Comparison of ENCODE assay signal across 14 cellular contexts in the genomic region with DNA sequence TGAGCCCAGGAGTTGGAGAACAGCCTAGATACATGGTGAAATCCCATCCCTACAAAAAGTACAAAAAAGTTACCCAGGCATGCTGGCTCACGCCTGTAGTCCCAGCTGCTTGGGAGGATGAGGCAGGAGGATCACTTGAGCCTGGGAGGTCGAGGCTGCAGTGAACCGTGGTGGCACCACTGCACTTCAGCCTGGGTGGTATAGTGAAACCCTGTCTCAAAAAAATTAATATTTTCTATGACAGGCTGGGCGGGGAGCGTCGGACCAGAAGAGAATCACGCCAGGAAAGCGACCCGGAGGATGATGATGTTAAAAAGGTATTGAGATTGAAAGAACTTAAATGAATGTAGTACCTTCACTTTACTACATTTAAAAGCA. TPM values are rescaled to one million over a fixed set of nuclear protein-coding genes. Genes with fewer than 3 reads are reported as not detected.
DNase-seq lines count a peak whose midpoint lies in the region; ATAC-seq and TF ChIP-seq lines count a peak whose summit lies in the region.
"Had no signal": no experiment of that assay in that cellular context is flagged by ENCODE, and none has a peak within 500 bp of the region (broad histone marks: within the 10 kb centered on the region; RNA-seq: fewer than 3 reads in every experiment).

No MANE protein-coding gene starts in this region.

- H3K14ac ChIP-seq in trophoblast cell (ENCODE audit: low read length): no peak overlapping the region

- no TSS peak for BruUV-seq in PC-3 (replicated peaks; lab: Mats Ljungman, UMichigan)

- peak overlapping the region; percentile 11 for H3K18ac ChIP-seq in trophoblast cell (ENCODE audit: low read length)

- H2AK5ac ChIP-seq in trophoblast cell (ENCODE audit: low read length): no peak overlapping the region

- POLR2A ChIA-PET in PC-3 (lab: Charles Lee; ENCODE audit: unreplicated experiment): no interaction called here

- peak overlapping the region; percentile 71 for H3K4me3 Mint-ChIP-seq in activated CD4-positive, alpha-beta T cell treated with anti-CD3 and anti-CD28 coated beads, Interleukin-2, amount 10 ng/mL, durations not matched to agents 24 days and 14 days
- H3K4me3 Mint-ChIP-seq in chondrocyte (ENCODE audit: unreplicated experiment): peak overlapping the region; percentile 28

- H3K79me1 ChIP-seq in trophoblast cell (ENCODE audit: low read length): peaks cover 11% of the 10 kb centered on the region

- TF ChIP-seq CTCF in PC-3 (conservative IDR thresholded peaks at IDR 0.05; ENCODE audit: low read depth, low read length): no peak
- no peak for TF ChIP-seq CTCF in chondrocyte (IDR thresholded peaks at IDR 0.05)

- H3K27me3 ChIP-seq in PC-3 (ENCODE audit: low read length) (no peaks in the 10 kb centered on the region), trophoblast cell (ENCODE audit: insufficient read depth, low read length) (no peaks in the 10 kb centered on the region)

- CTCF ChIA-PET in PC-3 (lab: Charles Lee): no interaction called here

- ATAC-seq in PC-3 (no peak), GM21576 (IDR thresholded peaks at IDR 0.05; ENCODE audit: unreplicated experiment) (no peak)
- ATAC-seq: left lobe of liver, Right ventricle myocardium inferior had no signal

- peak overlapping the region; percentile 33 for H3K4ac ChIP-seq in trophoblast cell (ENCODE audit: low read depth, low read length)

- H4K91ac ChIP-seq in trophoblast cell (ENCODE audit: low read depth, low read length): no peak overlapping the region

- H2BK12ac ChIP-seq in trophoblast cell (ENCODE audit: low read length): no peak overlapping the region

- no peak overlapping the region for H2BK5ac ChIP-seq in trophoblast cell (ENCODE audit: low read depth, low read length, poor library complexity)

- H3K9me3 ChIP-seq in PC-3 (ENCODE audit: low read length) (no peaks in the 10 kb centered on the region), trophoblast cell (ENCODE audit: insufficient read depth, low read depth, low read length) (peaks cover 2% of the 10 kb centered on the region)

- no peak overlapping the region for H2BK120ac ChIP-seq in trophoblast cell (ENCODE audit: insufficient read depth, low read length, poor library complexity)

- H3K4me3 ChIP-seq in PC-3 (ENCODE audit: low read length) (peak overlapping the region; percentile 96), trophoblast cell (ENCODE audit: low read depth, low read length) (no peak overlapping the region)

- H3K79me2 ChIP-seq in PC-3 (ENCODE audit: low read length) (peaks cover 63% of the 10 kb centered on the region), trophoblast cell (ENCODE audit: control insufficient read depth, insufficient read depth, low read length, poor library complexity) (peaks cover 8% of the 10 kb centered on the region)

- H4K20me1 ChIP-seq in PC-3 (ENCODE audit: low read length): peaks cover 43% of the 10 kb centered on the region

- H3K23ac ChIP-seq in trophoblast cell (ENCODE audit: low read length): no peak overlapping the region

- H3K36me3 Mint-ChIP-seq in activated CD4-positive, alpha-beta T cell treated with anti-CD3 and anti-CD28 coated beads, Interleukin-2, amount 10 ng/mL, durations not matched to agents 24 days and 14 days (ENCODE audit: low read depth): peaks cover 43% of the 10 kb centered on the region
- peaks cover 26% of the 10 kb centered on the region for H3K36me3 Mint-ChIP-seq in chondrocyte (ENCODE audit: low read depth)

- H3K27ac ChIP-seq in PC-3 (ENCODE audit: low read length) (no peak overlapping the region), trophoblast cell (ENCODE audit: low read depth, low read length) (no peak overlapping the region)
- H3K27ac ChIP-seq: HL-60, parathyroid adenoma had no signal

- H2AFZ ChIP-seq in PC-3 (ENCODE audit: low read length) (no peak overlapping the region), trophoblast cell (ENCODE audit: insufficient read depth, low read length, poor library complexity) (no peak overlapping the region)
- H2AFZ ChIP-seq: parathyroid adenoma had no signal

- no CpG with 5 or more reads among the region's 9 CpGs for WGBS in trophoblast cell (ENCODE audit: extremely low coverage, insufficient coverage, insufficient read length)

- H4K12ac ChIP-seq in trophoblast cell (ENCODE audit: low read depth, low read length): no peak overlapping the region

- H3K9ac ChIP-seq in PC-3 (ENCODE audit: low read length) (no peak overlapping the region), trophoblast cell (ENCODE audit: low read length) (no peak overlapping the region)
- H3K9ac ChIP-seq: parathyroid adenoma had no signal

- H3K36me3 ChIP-seq in PC-3 (ENCODE audit: low read depth, low read length) (peaks cover 64% of the 10 kb centered on the region), trophoblast cell (ENCODE audit: control insufficient read depth in 1 of 2, insufficient read depth in 2 of 2, low read length in 2 of 2) (peaks cover 23 to 35% of the 10 kb centered on the region in 2 experiments)

- H3K4me2 ChIP-seq in PC-3 (ENCODE audit: low read length) (peak overlapping the region; percentile 93), trophoblast cell (ENCODE audit: low read length) (no peak overlapping the region)

- no peaks in the 10 kb centered on the region for H3K9me3 Mint-ChIP-seq in activated CD4-positive, alpha-beta T cell treated with anti-CD3 and anti-CD28 coated beads, Interleukin-2, amount 10 ng/mL, durations not matched to agents 24 days and 14 days
- H3K9me3 Mint-ChIP-seq in chondrocyte (ENCODE audit: low read depth): no peaks in the 10 kb centered on the region

- no peaks in the 10 kb centered on the region for H3K9me2 ChIP-seq in PC-3 (replicated peaks; ENCODE audit: low read length)

- H3F3A ChIP-seq in PC-3 (ENCODE audit: low read length, unreplicated experiment): peaks cover 13% of the 10 kb centered on the region

- no peak for DNase-seq in activated CD4-positive, alpha-beta T cell treated with anti-CD3 and anti-CD28 coated beads, Interleukin-2, amount 10 ng/mL, durations not matched to agents 24 days and 14 days
- DNase-seq in activated CD4-positive, alpha-beta T cell treated with anti-CD3 and anti-CD28 coated beads for 48 hours: no peak
- DNase-seq in PC-3: no peak
- no peak for DNase-seq in chondrocyte (ENCODE audit: low spot score)
- no peak for DNase-seq in trophoblast cell
- DNase-seq in stimulated activated CD4-positive, alpha-beta T cell treated with anti-CD3 and anti-CD28 coated beads, Interleukin-4, amount 100 ng/mL, for 1 hour: no peak
- no peak for DNase-seq in NCI-H1092 (lab: John Stamatoyannopoulos, UW)
- DNase-seq: effector memory CD4-positive, alpha-beta T cell; NCI-H446 treated with DMSO at 0.1 percent for 48 hours had no signal

- peaks cover 10% of the 10 kb centered on the region for H3K4me1 ChIP-seq in PC-3 (ENCODE audit: insufficient read depth, low read length)
- peaks cover 0 to 2% of the 10 kb centered on the region in 2 experiments for H3K4me1 ChIP-seq in trophoblast cell (ENCODE audit: control insufficient read depth in 1 of 2, insufficient read depth in 2 of 2, low read length in 2 of 2)

- intact Hi-C loops in activated CD4-positive, alpha-beta T cell treated with anti-CD3 and anti-CD28 coated beads, Interleukin-2, amount 10 ng/mL, durations not matched to agents 24 days and 14 days (cut with micrococcal nuclease): loop anchor here (5.0 kb wide), 1 partner anchor 190 kb away; no protein-coding TSS in a partner anchor
- intact Hi-C loops in PC-3 (cut with micrococcal nuclease): no loop called here

- no peaks in the 10 kb centered on the region for H3K27me3 Mint-ChIP-seq in activated CD4-positive, alpha-beta T cell treated with anti-CD3 and anti-CD28 coated beads, Interleukin-2, amount 10 ng/mL, durations not matched to agents 24 days and 14 days
- H3K27me3 Mint-ChIP-seq in chondrocyte (ENCODE audit: low read depth): no peaks in the 10 kb centered on the region

- peaks cover 29% of the 10 kb centered on the region for H3K4me1 Mint-ChIP-seq in activated CD4-positive, alpha-beta T cell treated with anti-CD3 and anti-CD28 coated beads, Interleukin-2, amount 10 ng/mL, durations not matched to agents 24 days and 14 days
- H3K4me1 Mint-ChIP-seq in chondrocyte (ENCODE audit: low read depth): peaks cover 31% of the 10 kb centered on the region

- no peak overlapping the region for H4K8ac ChIP-seq in trophoblast cell (ENCODE audit: low read depth, low read length)

- peak overlapping the region; percentile 39 for H3K27ac Mint-ChIP-seq in activated CD4-positive, alpha-beta T cell treated with anti-CD3 and anti-CD28 coated beads, Interleukin-2, amount 10 ng/mL, durations not matched to agents 24 days and 14 days
- H3K27ac Mint-ChIP-seq in chondrocyte (ENCODE audit: unreplicated experiment): peak overlapping the region; percentile 54

RNA-seq across cellular contexts. Expression of gene PNN, which starts 2.1 kb away (rescaled TPM):
- total RNA-seq in activated CD4-positive, alpha-beta T cell treated with anti-CD3 and anti-CD28 coated beads, Interleukin-2, amount 10 ng/mL, durations not matched to agents 24 days and 14 days: 121 and 128 TPM in 2 replicates
- total RNA-seq in PC-3 (2014; rRNA removed) (36.7 and 45.6 TPM in 2 replicates), chondrocyte (40.0 to 51.9 TPM (median 45.3 TPM) in 3 replicates)
- 98.7 and 101 TPM in 2 replicates for polyA plus RNA-seq in trophoblast cell (2013)

RNA-seq across cellular contexts. Expression of gene TRAPPC6B, which starts 7.0 kb away (rescaled TPM):
- total RNA-seq in activated CD4-positive, alpha-beta T cell treated with anti-CD3 and anti-CD28 coated beads, Interleukin-2, amount 10 ng/mL, durations not matched to agents 24 days and 14 days: 16.9 and 20.8 TPM in 2 replicates
- total RNA-seq in PC-3 (2014; rRNA removed) (24.0 and 34.5 TPM in 2 replicates), chondrocyte (31.3 to 38.2 TPM (median 37.6 TPM) in 3 replicates)
- 13.9 and 15.4 TPM in 2 replicates for polyA plus RNA-seq in trophoblast cell (2013)

RNA-seq across cellular contexts. Expression of gene MIA2, which starts 56.6 kb away (rescaled TPM):
- 18.7 and 21.8 TPM in 2 replicates for total RNA-seq in activated CD4-positive, alpha-beta T cell treated with anti-CD3 and anti-CD28 coated beads, Interleukin-2, amount 10 ng/mL, durations not matched to agents 24 days and 14 days
- 11.8 and 12.3 TPM in 2 replicates for total RNA-seq in PC-3 (2014; rRNA removed)
- total RNA-seq in chondrocyte: 23.0 to 27.3 TPM (median 26.6 TPM) in 3 replicates
- polyA plus RNA-seq in trophoblast cell (2013): 20.3 and 22.2 TPM in 2 replicates
